9 cellular contexts compared by ENCODE assay signal in genomic region chr15:66706225-66706732, GRCh38. TPM values are rescaled to one million over a fixed set of nuclear protein-coding genes. Genes with fewer than 3 reads are reported as not detected.
DNase-seq lines count a peak whose midpoint lies in the region; ATAC-seq, FAIRE-seq and TF ChIP-seq lines count a peak whose summit lies in the region.
"Had no signal": no experiment of that assay in that cellular context is flagged by ENCODE, and none has a peak within 500 bp of the region (broad histone marks: within the 10 kb centered on the region; RNA-seq: fewer than 3 reads in every experiment).

No MANE protein-coding gene starts in this region.

- H3K27ac Mint-ChIP-seq in T-helper 2 cell treated with Interferon-gamma antibody and Interleukin-4, amounts not matched to agents 5 μg/mL and 100 μg/mL, for 36 hours: no peak overlapping the region
- H3K27ac Mint-ChIP-seq: memory B cell had no signal

- peaks cover 0 to 53% of the 10 kb centered on the region in 2 experiments; a peak in 3 of 5 replicates for H3K4me1 ChIP-seq in K562 (replicated peaks in 1 of 2; ENCODE audit: control insufficient read depth in 2 of 2, insufficient read depth in 2 of 2, low read length in 2 of 2)
- peaks cover 13 to 63% (median 34%) of the 10 kb centered on the region in 4 donors for H3K4me1 ChIP-seq in upper lobe of left lung

- peak in 1 of 2 experiments; percentile 61; a peak in 2 of 4 replicates for TF ChIP-seq RAD21 in K562 (CRISPR knock-in tag; conservative IDR thresholded peaks at IDR 0.05 in 1 of 2, IDR thresholded peaks at IDR 0.05 in 1 of 2)

- H3K36me3 ChIP-seq in K562 (ENCODE audit: control insufficient read depth, insufficient read depth, low read length) (peaks cover 12% of the 10 kb centered on the region; the same call in 1 of the 3 replicates), upper lobe of left lung (peaks cover 0 to 48% (median 7%) of the 10 kb centered on the region in 4 donors)

- H3K27ac ChIP-seq in K562 (ENCODE audit: extremely low read depth, low read depth, low read length): no peak overlapping the region
- H3K27ac ChIP-seq in upper lobe of left lung: peak overlapping the region; percentile 84 to 90 (median 88)

- WGBS in K562 (ENCODE audit: insufficient coverage, low coverage, missing lambda C conversion rate): 71% methylated on average over 13 of the region's 22 CpGs
- WGBS in upper lobe of left lung, 2 donors: 18 to 68% methylated on average over 3 to 16 of the region's 22 CpGs

- DNase-seq in DMS53 (lab: John Stamatoyannopoulos, UW) (peak; percentile 6), DMS53 treated with DMSO at 0.1 percent for 48 hours (lab: John Stamatoyannopoulos, UW; ENCODE audit: unreplicated experiment) (no peak), K562 (ENCODE audit: extremely low read depth in 1 of 4, low spot score in 3 of 4) (peak; percentile 60 to 68 (median 65)), left lobe of liver (ENCODE audit: low spot score) (peak; percentile 57), upper lobe of left lung (peak in 1 of 2 donors; percentile 80), mucosa of gallbladder (ENCODE audit: low spot score) (no peak)
- no peak for DNase-seq in T-helper 2 cell treated with Interferon-gamma antibody and Interleukin-4, amounts not matched to agents 5 μg/mL and 100 μg/mL, for 36 hours (ENCODE audit: low spot score)

- no peaks in the 10 kb centered on the region for H3K9me3 ChIP-seq in K562 (replicated peaks; ENCODE audit: control insufficient read depth, insufficient read depth, low read depth, low read length)
- H3K9me3 ChIP-seq in upper lobe of left lung: no peaks in the 10 kb centered on the region

- TF ChIP-seq EP300 in K562 (IDR thresholded peaks at IDR 0.05; ENCODE audit: low read length) (no peak), upper lobe of left lung (IDR thresholded peaks at IDR 0.05) (no peak)

- in situ Hi-C loops in K562 (cut with MboI): no loop called here

- TF ChIP-seq POLR2A in K562 (conservative IDR thresholded peaks at IDR 0.05): no peak
- peak in 1 of 4 donors; percentile 24 for TF ChIP-seq POLR2A in upper lobe of left lung (IDR thresholded peaks at IDR 0.05)

- peaks cover 63% of the 10 kb centered on the region for H3K79me2 ChIP-seq in K562 (ENCODE audit: control insufficient read depth, insufficient read depth, low read length)

- no peaks in the 10 kb centered on the region for H3K36me3 Mint-ChIP-seq in T-helper 2 cell treated with Interferon-gamma antibody and Interleukin-4, amounts not matched to agents 5 μg/mL and 100 μg/mL, for 36 hours (ENCODE audit: low read depth)
- H3K36me3 Mint-ChIP-seq: memory B cell had no signal

- CTCF ChIA-PET in K562 (lab: Yijun Ruan, JAX; ENCODE audit: low intra/inter-chr PET ratio): no interaction called here

- POLR2A ChIA-PET in K562 (lab: Yijun Ruan, JAX): interaction anchor here (0.7 to 1.7 kb wide), 2 partner anchors 66 to 124 kb away, joined by 4 read pairs; no protein-coding TSS in a partner anchor

- H3K27me3 ChIP-seq in K562 (ENCODE audit: control insufficient read depth in 2 of 2, insufficient read depth in 2 of 2, low read length in 2 of 2): no peaks in the 10 kb centered on the region
- peaks cover 0 to 11% (median 0%) of the 10 kb centered on the region in 4 donors for H3K27me3 ChIP-seq in upper lobe of left lung

- no peaks in the 10 kb centered on the region for H3K9me1 ChIP-seq in K562 (ENCODE audit: control insufficient read depth, insufficient read depth, low read length)

- no peak for FAIRE-seq in K562 (lab: Jason Lieb, UNC)

- peaks cover 9% of the 10 kb centered on the region for H3K4me1 Mint-ChIP-seq in T-helper 2 cell treated with Interferon-gamma antibody and Interleukin-4, amounts not matched to agents 5 μg/mL and 100 μg/mL, for 36 hours (ENCODE audit: low read depth)

- H3K4me3 Mint-ChIP-seq in T-helper 2 cell treated with Interferon-gamma antibody and Interleukin-4, amounts not matched to agents 5 μg/mL and 100 μg/mL, for 36 hours: no peak overlapping the region
- H3K4me3 Mint-ChIP-seq: memory B cell had no signal

- peaks cover 28% of the 10 kb centered on the region for H3K27me3 Mint-ChIP-seq in T-helper 2 cell treated with Interferon-gamma antibody and Interleukin-4, amounts not matched to agents 5 μg/mL and 100 μg/mL, for 36 hours (ENCODE audit: low read depth)

- no peaks in the 10 kb centered on the region for H3K9me3 Mint-ChIP-seq in T-helper 2 cell treated with Interferon-gamma antibody and Interleukin-4, amounts not matched to agents 5 μg/mL and 100 μg/mL, for 36 hours
- H3K9me3 Mint-ChIP-seq: memory B cell had no signal

- H3K9ac ChIP-seq in K562 (ENCODE audit: insufficient read depth in 1 of 2, low read depth in 2 of 2, low read length in 2 of 2): no peak overlapping the region

- H3K4me3 ChIP-seq in K562 (no peak overlapping the region), upper lobe of left lung (peak overlapping the region; percentile 57 to 90 (median 76))

- TF ChIP-seq CTCF in K562 (IDR thresholded peaks at IDR 0.05 in 2 of 3, conservative IDR thresholded peaks at IDR 0.05 in 1 of 3; ENCODE audit: insufficient read depth in 2 of 3, low read depth in 1 of 3, low read length in 3 of 3) (peak; percentile 76 to 89 (median 76)), upper lobe of left lung (IDR thresholded peaks at IDR 0.05) (peak in 5 of 6 experiments; percentile 6 to 58 (median 49))

- intact Hi-C loops in K562 (cut with micrococcal nuclease): loop anchor here (5.0 kb wide), 2 partner anchors 66 to 146 kb away; no protein-coding TSS in a partner anchor

- ATAC-seq in K562 (peak; percentile 11), left lobe of liver (peak; percentile 4), upper lobe of left lung (ENCODE audit: low FRiP score in 2 of 2) (no peak), esophagus mucosa (no peak)

- no TSS peak for BruUV-seq in K562 (replicated peaks; lab: Mats Ljungman, UMichigan)

- H3K4me2 ChIP-seq in K562 (ENCODE audit: insufficient read depth, low read length): no peak overlapping the region

- peaks cover 20% of the 10 kb centered on the region for H4K20me1 ChIP-seq in K562 (replicated peaks; ENCODE audit: control insufficient read depth, insufficient read depth, low read length)

- no peak overlapping the region for H2AFZ ChIP-seq in K562 (ENCODE audit: low read depth, low read length)

TF ChIP-seq in K562, 482 proteins besides CTCF, POLR2A, EP300 and RAD21 (continues in another document):
- TF ChIP-seq ARID3A (IDR thresholded peaks at IDR 0.05; ENCODE audit: borderline replicate concordance, low read depth, low read length): 0 out of 2 replicates have a peak, but pooled peaks have one; percentile 10
- no peak for TF ChIP-seq ZNF316 (IDR thresholded peaks at IDR 0.05)
- peak; percentile 76 for TF ChIP-seq EHMT2 (IDR thresholded peaks at IDR 0.05)
- TF ChIP-seq RCOR1 (IDR thresholded peaks at IDR 0.05; ENCODE audit: borderline replicate concordance in 1 of 2, low read depth in 2 of 2, low read length in 2 of 2): peak in 1 of 2 experiments; percentile 59; a peak in 1 of 4 replicates
- TF ChIP-seq CREB5 (CRISPR knock-in tag; IDR thresholded peaks at IDR 0.05): no peak

RNA-seq across cellular contexts. Expression of gene SMAD6, which starts 4.2 kb away (rescaled TPM):
- total RNA-seq in K562 (2011; cell fraction: chromatin; rRNA removed; ENCODE audit: low replicate concordance): 54.6 and 73.2 TPM in 2 replicates
- total RNA-seq in K562 (2011; cell fraction: nucleolus; rRNA removed): 34.3 and 36.4 TPM in 2 replicates
- 49.6 and 69.7 TPM in 2 replicates for total RNA-seq in K562 (2011; cell fraction: nucleoplasm; rRNA removed)
- 11.3 and 14.5 TPM in 2 replicates for total RNA-seq in K562 (2014; rRNA removed)
- total RNA-seq in K562 (2014; rRNA removed; fragmentation: Illumina TruSeq; extraction: Trizol): 1.7 and 2.5 TPM in 2 replicates
- total RNA-seq in K562 (2015; rRNA removed; fragmentation: Illumina TruSeq; extraction: Trizol): 3.7 and 4.1 TPM in 2 replicates
- 14.2 and 15.5 TPM in 2 replicates for total RNA-seq in K562 (2021)
- 5.3 and 9.2 TPM in 2 replicates for polyA plus RNA-seq in K562 (2011; rRNA removed)
- 4.6 and 10.2 TPM in 2 replicates for polyA plus RNA-seq in K562 (2011; cell fraction: cytosol; rRNA removed)
- polyA plus RNA-seq in K562 (2011; cell fraction: nucleus; rRNA removed): 10.8 and 14.0 TPM in 2 replicates
- 7.4 and 21.2 TPM in 2 replicates for polyA plus RNA-seq in K562 (2012)
- polyA plus RNA-seq in K562 (2014; fragmentation: Illumina TruSeq; extraction: Trizol): 1.1 and 1.4 TPM in 2 replicates
- under 1 TPM; 0.10 to 0.13 TPM for polyA plus RNA-seq in K562 (2014; fragmentation: Nextera tagmentation; extraction: Ambion mirVana)
- 4.6 and 6.9 TPM in 2 replicates for polyA plus RNA-seq in K562 (2014; rRNA removed)
- polyA minus RNA-seq in K562 (2011; rRNA and poly(A)+ RNA removed): 7.7 and 9.1 TPM in 2 replicates
- 12.8 and 25.8 TPM in 2 replicates for polyA minus RNA-seq in K562 (2011; cell fraction: cytosol; rRNA and poly(A)+ RNA removed)
- polyA minus RNA-seq in K562 (2011; cell fraction: nucleus; rRNA and poly(A)+ RNA removed): 13.9 and 32.1 TPM in 2 replicates
- 16.2 TPM for total RNA-seq in left lobe of liver
- total RNA-seq in upper lobe of left lung: 100 to 1,000 TPM in 3 of 6 donors, 10 to 100 TPM in 3; 76.6 to 377 (median 102) TPM
- total RNA-seq in esophagus mucosa: 1.2 TPM
- total RNA-seq in mucosa of gallbladder: 50.5 TPM

Comparison
In these comparisons a context has a peak if more than half of its experiments do, and no peak if none do; other contexts are left out.
1. DNase-seq: peak in DMS53 (single experiment), K562 (4 of 4) and left lobe of liver (single experiment); none in DMS53 treated with DMSO at 0.1 percent for 48 hours (single experiment), T-helper 2 cell treated with Interferon-gamma antibody and Interleukin-4, amounts not matched to agents 5 μg/mL and 100 μg/mL, for 36 hours (single experiment) and mucosa of gallbladder (single experiment).
2. ATAC-seq: peak in K562 (single experiment) and left lobe of liver (single experiment); none in upper lobe of left lung (0 of 2) and esophagus mucosa (single experiment).